11 cellular contexts compared by ENCODE assay signal in genomic region chr1:31848381-31848897, GRCh38. TPM values are rescaled to one million over a fixed set of nuclear protein-coding genes. Genes with fewer than 3 reads are reported as not detected.
DNase-seq lines count a peak whose midpoint lies in the region; ATAC-seq and TF ChIP-seq lines count a peak whose summit lies in the region.
"Had no signal": no experiment of that assay in that cellular context is flagged by ENCODE, and none has a peak within 500 bp of the region (broad histone marks: within the 10 kb centered on the region; RNA-seq: fewer than 3 reads in every experiment).

No MANE protein-coding gene starts in this region.

- no TSS peak for BruUV-seq in OCI-LY7 (replicated peaks; lab: Mats Ljungman, UMichigan)
- no TSS peak for BruUV-seq in A673 (replicated peaks; lab: Mats Ljungman, UMichigan)

- H3K9me3 ChIP-seq in OCI-LY7 (ENCODE audit: low read length) (peaks cover 6% of the 10 kb centered on the region; the same call in 1 of the 2 replicates), A673 (ENCODE audit: low read depth, low read length, poor library complexity, severe bottlenecking) (no peaks in the 10 kb centered on the region), SK-N-SH (no peaks in the 10 kb centered on the region)

- POLR2A ChIA-PET in OCI-LY7 (lab: Charles Lee) = interaction anchor here (0.6 to 1.4 kb wide), 2 partner anchors 14 to 104 kb away, joined by 3 read pairs; no protein-coding TSS in a partner anchor
- POLR2A ChIA-PET in A673 (lab: Charles Lee; ENCODE audit: low non-redundant PET) = no interaction called here
- POLR2A ChIA-PET in SK-N-SH (lab: Yijun Ruan, JAX) = no interaction called here

- H4K20me1 ChIP-seq in OCI-LY7 (ENCODE audit: insufficient read depth, low read length) = no peaks in the 10 kb centered on the region
- no peaks in the 10 kb centered on the region for H4K20me1 ChIP-seq in SK-N-SH (ENCODE audit: insufficient read depth)

- H3K9me3 Mint-ChIP-seq in memory B cell = peaks cover 2% of the 10 kb centered on the region

- no peak for TF ChIP-seq EP300 in SK-N-SH (IDR thresholded peaks at IDR 0.05; ENCODE audit: borderline replicate concordance in 1 of 2, low read depth in 1 of 2, low read length in 1 of 2)

- H3K9ac ChIP-seq in SK-N-SH = no peak overlapping the region

- peak overlapping the region; percentile 49 for H3K4me2 ChIP-seq in OCI-LY7 (ENCODE audit: low read length)
- H3K4me2 ChIP-seq in SK-N-SH = no peak overlapping the region

- no peaks in the 10 kb centered on the region for H3K27me3 ChIP-seq in A673 (replicated peaks; ENCODE audit: insufficient read depth, low read depth, low read length, poor library complexity)
- H3K27me3 ChIP-seq in SK-N-SH (ENCODE audit: insufficient read depth) = no peaks in the 10 kb centered on the region

- no peaks in the 10 kb centered on the region for H3K9me2 ChIP-seq in OCI-LY7 (ENCODE audit: insufficient read depth, low read length)
- H3K9me2 ChIP-seq in SK-N-SH = no peaks in the 10 kb centered on the region

- peak overlapping the region; percentile 57 for H3K27ac Mint-ChIP-seq in memory B cell

- no peaks in the 10 kb centered on the region for H3K36me3 Mint-ChIP-seq in memory B cell

- H3K4me1 ChIP-seq in OCI-LY7 (ENCODE audit: insufficient read depth, low read length, poor library complexity, severe bottlenecking) = peaks cover 43% of the 10 kb centered on the region
- no peaks in the 10 kb centered on the region for H3K4me1 ChIP-seq in A673 (ENCODE audit: insufficient read depth, low read length, poor library complexity, severe bottlenecking)
- peaks cover 0 to 2% of the 10 kb centered on the region in 2 experiments; a peak in 2 of 4 replicates for H3K4me1 ChIP-seq in SK-N-SH (ENCODE audit: control insufficient read depth in 1 of 2, insufficient read depth in 2 of 2, low read depth in 1 of 2, low read length in 1 of 2)

- DNase-seq in OCI-LY7 (ENCODE audit: low spot score) (peak; percentile 85), memory B cell (ENCODE audit: low spot score in 2 of 2) (no peak), A673 (ENCODE audit: low spot score) (no peak), NCI-H2081 treated with DMSO at 0.1 percent for 48 hours (lab: John Stamatoyannopoulos, UW) (no peak), SK-N-SH (no peak)
- DNase-seq in activated T-cell treated with anti-CD3 and anti-CD28 coated beads, Interleukin-2, amount 50 U/mL, for 1 hour = peak; percentile 54
- DNase-seq in stimulated activated naive CD8-positive, alpha-beta T cell treated with anti-CD3 and anti-CD28 coated beads, Interleukin-15, Interleukin-2, amounts not matched to agents 100 U/mL and 50 U/mL, for 24 hours = peak; percentile 41
- DNase-seq: IMR-90, NCI-H510A, occipital lobe had no signal

- H3K36me3 ChIP-seq in OCI-LY7 (ENCODE audit: insufficient read depth, low read length) (no peaks in the 10 kb centered on the region), A673 (ENCODE audit: insufficient read depth, low read length, poor library complexity, severe bottlenecking) (no peaks in the 10 kb centered on the region), SK-N-SH (replicated peaks in 1 of 2; ENCODE audit: control insufficient read depth in 1 of 2, insufficient read depth in 2 of 2, low read length in 1 of 2) (no peaks in the 10 kb centered on the region)

- H3K79me2 ChIP-seq in OCI-LY7 (ENCODE audit: insufficient read depth, low read depth, low read length) (no peaks in the 10 kb centered on the region), SK-N-SH (ENCODE audit: insufficient read depth) (no peaks in the 10 kb centered on the region)

- ATAC-seq in memory B cell (ENCODE audit: low read depth) = peak; percentile 84
- ATAC-seq in stimulated activated naive CD8-positive, alpha-beta T cell treated with anti-CD3 and anti-CD28 coated beads, Interleukin-15, Interleukin-2, amounts not matched to agents 100 U/mL and 50 U/mL, for 24 hours = peak; percentile 63

- CTCF ChIA-PET in OCI-LY7 (lab: Charles Lee; ENCODE audit: unreplicated experiment) = interaction anchor here (0.6 kb wide), 1 partner anchor 102 kb away, joined by 3 read pairs; no protein-coding TSS in a partner anchor
- CTCF ChIA-PET in A673 (lab: Charles Lee) = no interaction called here
- CTCF ChIA-PET in SK-N-SH (lab: Yijun Ruan, JAX) = interaction anchor here (1.2 kb wide), 1 partner anchor 13 kb away, joined by 3 read pairs; no protein-coding TSS in a partner anchor

- TF ChIP-seq RAD21 in SK-N-SH (IDR thresholded peaks at IDR 0.05; ENCODE audit: low read length) = no peak

- H3K27me3 Mint-ChIP-seq in memory B cell = no peaks in the 10 kb centered on the region

- peak overlapping the region; percentile 58 for H3K27ac ChIP-seq in OCI-LY7 (ENCODE audit: low read depth, low read length, poor library complexity, severe bottlenecking)
- H3K27ac ChIP-seq in A673 (ENCODE audit: low read depth, low read length, poor library complexity, severe bottlenecking) = no peak overlapping the region
- H3K27ac ChIP-seq in SK-N-SH (ENCODE audit: low read depth in 2 of 2, low read length in 1 of 2) = no peak overlapping the region
- H3K27ac ChIP-seq: coronary artery had no signal

- TF ChIP-seq CTCF in OCI-LY7 (conservative IDR thresholded peaks at IDR 0.05; ENCODE audit: low read length) (no peak), A673 (conservative IDR thresholded peaks at IDR 0.05; ENCODE audit: low read depth, low read length) (no peak), SK-N-SH (IDR thresholded peaks at IDR 0.05) (no peak)

- peaks cover 3% of the 10 kb centered on the region for H3F3A ChIP-seq in SK-N-SH (replicated peaks; ENCODE audit: insufficient read depth)

- peak overlapping the region; percentile 30 for H3K4me3 Mint-ChIP-seq in memory B cell

- 98% methylated on average over 7 of the region's 11 CpGs for WGBS in SK-N-SH (ENCODE audit: low lambda C conversion rate)

- peaks cover 28% of the 10 kb centered on the region for H3K4me1 Mint-ChIP-seq in memory B cell

- H2AFZ ChIP-seq in OCI-LY7 (ENCODE audit: low read length) (peak overlapping the region; percentile 35; the same call in 1 of the 2 replicates), SK-N-SH (ENCODE audit: low read depth) (no peak overlapping the region)

- peak overlapping the region; percentile 16 for H3K4me3 ChIP-seq in OCI-LY7 (ENCODE audit: low read depth, low read length, poor library complexity, severe bottlenecking)
- H3K4me3 ChIP-seq in A673 (ENCODE audit: low read depth, low read length, poor library complexity, severe bottlenecking) = no peak overlapping the region
- H3K4me3 ChIP-seq in SK-N-SH (ENCODE audit: low read depth in 2 of 2, low read length in 1 of 2) = no peak overlapping the region
- H3K4me3 ChIP-seq: coronary artery had no signal

- intact Hi-C loops in OCI-LY7 (cut with micrococcal nuclease; ENCODE audit: unreplicated experiment) = no loop called here
- intact Hi-C loops in A673 (cut with micrococcal nuclease; ENCODE audit: unreplicated experiment) = no loop called here

TF ChIP-seq in SK-N-SH, 30 proteins besides CTCF, POLR2A, EP300 and RAD21:
- no peak for TF ChIP-seq MXI1 (IDR thresholded peaks at IDR 0.05; ENCODE audit: low read depth, low read length)
- no peak for TF ChIP-seq SMC3 (IDR thresholded peaks at IDR 0.05; ENCODE audit: low read depth, low read length)
- TF ChIP-seq MEF2A (IDR thresholded peaks at IDR 0.05; ENCODE audit: borderline replicate concordance, low read depth) = no peak
- TF ChIP-seq MAX (IDR thresholded peaks at IDR 0.05; ENCODE audit: low read depth) = no peak
TF ChIP-seq in SK-N-SH: peak in this region for 0.

RNA-seq across cellular contexts. Expression of gene SPOCD1, which starts 32.6 kb away (rescaled TPM):
- total RNA-seq in OCI-LY7 (2014; rRNA removed; shearing (Covaris generic)) = 0.60 and 0.85 TPM in 2 replicates
- 1.0 and 1.1 TPM in 2 replicates for total RNA-seq in OCI-LY7 (2022)
- total RNA-seq in A673 (2021) = 0.58 and 0.85 TPM in 2 replicates
- polyA plus RNA-seq in SK-N-SH (2012; rRNA removed) = 10.7 and 12.5 TPM in 2 replicates
- polyA plus RNA-seq in SK-N-SH (2012; cell fraction: cytosol; rRNA removed) = 3.8 and 5.7 TPM in 2 replicates
- polyA plus RNA-seq in SK-N-SH (2012; cell fraction: nucleus; rRNA removed) = 42.6 and 46.9 TPM in 2 replicates
- total RNA-seq: occipital lobe had no signal

Comparison
In these comparisons a context has a peak if more than half of its experiments do, and no peak if none do; other contexts are left out.
1. DNase-seq: peak in OCI-LY7 (single experiment), activated T-cell treated with anti-CD3 and anti-CD28 coated beads, Interleukin-2, amount 50 U/mL, for 1 hour (single experiment) and stimulated activated naive CD8-positive, alpha-beta T cell treated with anti-CD3 and anti-CD28 coated beads, Interleukin-15, Interleukin-2, amounts not matched to agents 100 U/mL and 50 U/mL, for 24 hours (single experiment); none in memory B cell (0 of 2), A673 (single experiment), NCI-H2081 treated with DMSO at 0.1 percent for 48 hours (single experiment) and SK-N-SH (single experiment).